Comparison of ENCODE assay signal across 24 cellular contexts in genomic region chr22:45543243-45543642, GRCh38. TPM values are rescaled to one million over a fixed set of nuclear protein-coding genes. Genes with fewer than 3 reads are reported as not detected.
"Had no signal": no experiment of that assay in that cellular context is flagged by ENCODE, and none has a peak within 500 bp of the region (broad histone marks: within the 10 kb centered on the region; RNA-seq: fewer than 3 reads in every experiment).

No MANE protein-coding gene starts in this region.

- DNase-seq: activated CD4-positive, alpha-beta memory T cell treated with anti-CD3 and anti-CD28 coated beads for 36 hours; activated CD4-positive, alpha-beta T cell treated with anti-CD3 and anti-CD28 coated beads, Interleukin-2, amount 10 ng/mL, durations not matched to agents 7 days and 5 days; activated CD4-positive, CD25-positive, alpha-beta regulatory T cell; activated CD8-positive, alpha-beta memory T cell treated with anti-CD3 and anti-CD28 coated beads for 24 hours; activated gamma-delta T cell; activated naive CD4-positive, alpha-beta T cell treated with anti-CD3 and anti-CD28 coated beads for 36 hours; activated naive CD8-positive, alpha-beta T cell treated with anti-CD3 and anti-CD28 coated beads for 36 hours; activated T-cell treated with anti-CD3 and anti-CD28 coated beads, Interleukin-2, amount 50 U/mL, for 4 hours; Karpas-422; NCI-H1048; NCI-H1930; NCI-H2171; NCI-H345; NCI-H510A; NCI-H526 treated with DMSO at 0.1 percent for 48 hours; NCI-H82; T-cell had no signal

- H3K36me3 Mint-ChIP-seq: activated CD4-positive, alpha-beta memory T cell treated with anti-CD3 and anti-CD28 coated beads for 36 hours; activated naive CD8-positive, alpha-beta T cell treated with anti-CD3 and anti-CD28 coated beads for 36 hours; T-cell had no signal

- ATAC-seq: activated T-cell treated with anti-CD3 and anti-CD28 coated beads, Interleukin-2, amount 50 U/mL, for 4 hours; activated T-helper 17 cell treated with anti-CD3 and anti-CD28 coated beads, Interleukin-2, amount 50 U/mL, for 72 hours; K562; Right ventricle myocardium inferior; T-cell had no signal

- H3K4me1 Mint-ChIP-seq: activated CD4-positive, alpha-beta T cell treated with anti-CD3 and anti-CD28 coated beads, Interleukin-2, amount 10 ng/mL, durations not matched to agents 7 days and 5 days; activated naive CD8-positive, alpha-beta T cell treated with anti-CD3 and anti-CD28 coated beads for 36 hours; activated T-helper 17 cell treated with anti-CD3 and anti-CD28 coated beads, Interleukin-2, amount 50 U/mL, for 72 hours; T-cell had no signal

- H3K27ac ChIP-seq: SK-N-MC, VCaP had no signal

- H3K4me3 Mint-ChIP-seq: activated CD4-positive, alpha-beta memory T cell treated with anti-CD3 and anti-CD28 coated beads for 36 hours; activated CD4-positive, alpha-beta T cell treated with anti-CD3 and anti-CD28 coated beads, Interleukin-2, amount 10 ng/mL, durations not matched to agents 7 days and 5 days; activated naive CD4-positive, alpha-beta T cell treated with anti-CD3 and anti-CD28 coated beads for 36 hours; activated naive CD8-positive, alpha-beta T cell treated with anti-CD3 and anti-CD28 coated beads for 36 hours; activated T-cell treated with anti-CD3 and anti-CD28 coated beads, Interleukin-2, amount 50 U/mL, for 4 hours; activated T-helper 17 cell treated with anti-CD3 and anti-CD28 coated beads, Interleukin-2, amount 50 U/mL, for 72 hours; T-cell had no signal

- H3K9me3 Mint-ChIP-seq: activated CD4-positive, alpha-beta memory T cell treated with anti-CD3 and anti-CD28 coated beads for 36 hours; activated CD4-positive, alpha-beta T cell treated with anti-CD3 and anti-CD28 coated beads, Interleukin-2, amount 10 ng/mL, durations not matched to agents 7 days and 5 days; activated naive CD4-positive, alpha-beta T cell treated with anti-CD3 and anti-CD28 coated beads for 36 hours; activated naive CD8-positive, alpha-beta T cell treated with anti-CD3 and anti-CD28 coated beads for 36 hours; activated T-cell treated with anti-CD3 and anti-CD28 coated beads, Interleukin-2, amount 50 U/mL, for 4 hours; activated T-helper 17 cell treated with anti-CD3 and anti-CD28 coated beads, Interleukin-2, amount 50 U/mL, for 72 hours; T-cell had no signal

- H3K4me3 ChIP-seq: K562, SK-N-MC had no signal

- H3K27me3 Mint-ChIP-seq: activated CD4-positive, alpha-beta memory T cell treated with anti-CD3 and anti-CD28 coated beads for 36 hours; activated CD4-positive, alpha-beta T cell treated with anti-CD3 and anti-CD28 coated beads, Interleukin-2, amount 10 ng/mL, durations not matched to agents 7 days and 5 days; activated naive CD8-positive, alpha-beta T cell treated with anti-CD3 and anti-CD28 coated beads for 36 hours had no signal

- H3K27ac Mint-ChIP-seq: activated CD4-positive, alpha-beta memory T cell treated with anti-CD3 and anti-CD28 coated beads for 36 hours; activated CD4-positive, alpha-beta T cell treated with anti-CD3 and anti-CD28 coated beads, Interleukin-2, amount 10 ng/mL, durations not matched to agents 7 days and 5 days; activated naive CD4-positive, alpha-beta T cell treated with anti-CD3 and anti-CD28 coated beads for 36 hours; activated naive CD8-positive, alpha-beta T cell treated with anti-CD3 and anti-CD28 coated beads for 36 hours; activated T-helper 17 cell treated with anti-CD3 and anti-CD28 coated beads, Interleukin-2, amount 50 U/mL, for 72 hours; T-cell had no signal

RNA-seq across cellular contexts. Expression of gene FBLN1, which starts 40.6 kb away (rescaled TPM):
- total RNA-seq: activated CD4-positive, alpha-beta memory T cell treated with anti-CD3 and anti-CD28 coated beads for 36 hours; activated CD4-positive, alpha-beta T cell treated with anti-CD3 and anti-CD28 coated beads, Interleukin-2, amount 10 ng/mL, durations not matched to agents 7 days and 5 days; activated naive CD4-positive, alpha-beta T cell treated with anti-CD3 and anti-CD28 coated beads for 36 hours; OCI-LY7; T-helper 2 cell treated with Interferon-gamma antibody and Interleukin-4, amounts not matched to agents 100 ng/mL and 5 ng/mL, for 36 hours had no signal
- polyA plus RNA-seq: K562 had no signal
